Comparison of ENCODE assay signal across 8 cellular contexts in the genomic region with DNA sequence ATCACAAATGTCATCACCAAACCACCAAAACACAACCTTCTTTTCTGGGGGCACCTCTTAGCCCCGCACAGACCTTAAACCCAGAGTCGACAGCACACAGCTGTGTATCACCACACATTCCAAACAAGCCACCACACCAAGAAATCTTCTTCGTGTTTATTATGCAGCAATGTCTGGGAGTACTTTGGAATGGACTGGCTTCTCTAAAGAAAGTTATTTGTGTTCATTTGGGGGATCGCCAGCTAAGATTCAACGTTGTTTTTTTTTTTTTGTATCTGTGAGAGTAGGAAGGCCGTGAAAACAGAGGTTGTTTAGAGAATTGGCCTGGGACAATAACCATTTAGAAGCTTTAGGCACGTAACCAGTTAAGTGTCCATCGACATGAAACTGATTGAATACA. TPM values are rescaled to one million over a fixed set of nuclear protein-coding genes. Genes with fewer than 3 reads are reported as not detected.
DNase-seq lines count a peak whose midpoint lies in the region; ATAC-seq and TF ChIP-seq lines count a peak whose summit lies in the region.

No MANE protein-coding gene starts in this region.

- H3K27me3 ChIP-seq in heart left ventricle: no peaks in the 10 kb centered on the region
- no peaks in the 10 kb centered on the region for H3K27me3 ChIP-seq in uterus
- no peaks in the 10 kb centered on the region for H3K27me3 ChIP-seq in H7 (ENCODE audit: control insufficient read depth, insufficient read depth, low read length)

- TF ChIP-seq CTCF in heart left ventricle (IDR thresholded peaks at IDR 0.05): no peak
- no peak for TF ChIP-seq CTCF in mesothelial cell of epicardium (IDR thresholded peaks at IDR 0.05; ENCODE audit: unreplicated experiment)
- no peak for TF ChIP-seq CTCF in uterus (IDR thresholded peaks at IDR 0.05)

- peaks cover 23% of the 10 kb centered on the region for H3K4me1 Mint-ChIP-seq in mesothelial cell of epicardium

- H3K4me1 ChIP-seq in heart left ventricle (peaks cover 0 to 24% (median 13%) of the 10 kb centered on the region in 12 donors), uterus (no peaks in the 10 kb centered on the region)

- peak overlapping the region in 10 of 12 donors; percentile 15 to 93 (median 87) for H3K27ac ChIP-seq in heart left ventricle
- peak overlapping the region; percentile 96 to 97 for H3K27ac ChIP-seq in uterus

- H3K9me3 ChIP-seq in heart left ventricle (no peaks in the 10 kb centered on the region), uterus (no peaks in the 10 kb centered on the region)

- H3K36me3 ChIP-seq in heart left ventricle: peaks cover 0 to 17% (median 4%) of the 10 kb centered on the region in 9 donors
- no peaks in the 10 kb centered on the region for H3K36me3 ChIP-seq in uterus
- peaks cover 2% of the 10 kb centered on the region; the same call in 1 of the 2 replicates for H3K36me3 ChIP-seq in H7 (replicated peaks; ENCODE audit: control insufficient read depth, insufficient read depth, low read length)

- ATAC-seq in heart left ventricle: no peak
- ATAC-seq in Right ventricle myocardium inferior: no peak

- WGBS in heart left ventricle, 4 donors: 56 to 64% (median 59%) methylated on average over 8 of the region's 8 CpGs

- intact Hi-C loops in heart left ventricle (cut with DNase I) (loop anchor here in 1 of 10 donors (5.0 kb wide), 1 partner anchor 95 kb away; no protein-coding TSS in a partner anchor), Right ventricle myocardium inferior (cut with DNase I) (no loop called here), uterus (cut with DNase I; ENCODE audit: low total_unique reads) (no loop called here)

- H3K27me3 Mint-ChIP-seq in mesothelial cell of epicardium (ENCODE audit: low read depth): no peaks in the 10 kb centered on the region

- no peak for TF ChIP-seq POLR2A in heart left ventricle (IDR thresholded peaks at IDR 0.05)
- TF ChIP-seq POLR2A in uterus (IDR thresholded peaks at IDR 0.05): no peak

- no peaks in the 10 kb centered on the region for H3K9me3 Mint-ChIP-seq in mesothelial cell of epicardium

- H3K4me3 ChIP-seq in heart left ventricle: peak overlapping the region in 1 of 12 donors; percentile 99
- H3K4me3 ChIP-seq in uterus: no peak overlapping the region
- H3K4me3 ChIP-seq in H7 (ENCODE audit: insufficient read depth, low read depth, low read length): no peak overlapping the region

- H3K4me3 Mint-ChIP-seq in mesothelial cell of epicardium: peak overlapping the region; percentile 78

- H3K27ac Mint-ChIP-seq in mesothelial cell of epicardium: peak overlapping the region; percentile 84

- H3K36me3 Mint-ChIP-seq in mesothelial cell of epicardium: peaks cover 3% of the 10 kb centered on the region

- DNase-seq in heart left ventricle (no peak), Right ventricle myocardium inferior (ENCODE audit: missing footprints) (no peak), astrocyte of the hippocampus (ENCODE audit: low read depth, low spot score) (peak; percentile 73), mesothelial cell of epicardium (ENCODE audit: low spot score in 2 of 2, unreplicated experiment in 2 of 2) (no peak), uterus (no peak), H7 (no peak), NCI-H345 treated with DMSO at 0.1 percent for 48 hours (lab: John Stamatoyannopoulos, UW; ENCODE audit: unreplicated experiment) (no peak), DMS79 (lab: John Stamatoyannopoulos, UW) (no peak)

RNA-seq across cellular contexts. Expression of a gene that starts 1.0 kb away (rescaled TPM):
- total RNA-seq in heart left ventricle (10 to 100 TPM; 15.3 to 31.8 (median 26.4) TPM), Right ventricle myocardium inferior (19.7 TPM), mesothelial cell of epicardium (97.1 to 107 TPM (median 106 TPM) in 3 replicates), uterus (10 to 100 TPM; 25.6 to 89.1 (median 64.0) TPM)
- polyA plus RNA-seq in heart left ventricle: 10 to 100 TPM; 11.9 to 20.9 TPM
- 51.8 and 59.6 TPM in 2 replicates for total RNA-seq in H7 (2014; rRNA removed; shearing (Covaris generic))
